16 cellular contexts compared by ENCODE assay signal in the genomic region with DNA sequence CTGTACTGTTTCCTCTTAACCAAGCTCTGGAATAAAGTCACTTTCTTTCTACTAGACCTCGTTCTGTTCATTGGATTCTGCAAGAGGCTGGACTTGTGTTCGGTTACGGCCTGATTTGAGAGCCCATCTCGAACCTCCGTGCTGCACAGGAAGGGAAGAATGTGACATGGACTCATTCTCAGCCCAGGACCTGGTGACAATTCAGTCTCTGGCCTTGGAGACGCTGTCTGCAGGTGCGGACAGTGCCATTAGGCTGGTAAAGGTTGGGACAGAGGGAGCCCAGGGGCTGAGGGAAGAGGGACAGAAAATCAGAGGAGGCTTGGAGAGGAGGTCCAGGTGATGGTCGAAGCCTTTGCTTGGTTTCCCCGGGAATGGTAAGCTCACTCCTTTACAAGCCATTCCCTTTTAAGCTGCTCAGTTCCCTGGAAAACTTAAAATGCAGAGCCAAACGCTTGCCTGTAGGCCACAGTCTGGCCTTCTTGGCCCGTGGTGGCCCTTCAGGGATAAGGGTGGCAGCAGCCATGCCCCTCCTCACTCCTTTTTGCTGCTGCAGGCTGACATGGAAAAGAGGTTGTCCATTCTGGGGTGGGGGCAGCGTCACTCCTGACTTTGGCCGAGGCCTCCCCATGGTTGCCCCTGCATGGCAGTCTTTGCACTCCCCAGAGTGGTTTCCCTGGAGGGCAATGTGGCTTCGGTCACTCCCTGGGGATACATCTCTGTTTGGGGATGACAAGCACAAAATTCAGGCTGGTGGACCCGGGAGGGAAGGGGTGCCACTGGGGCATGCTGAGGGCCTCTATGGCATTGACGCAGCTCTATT. TPM values are rescaled to one million over a fixed set of nuclear protein-coding genes. Genes with fewer than 3 reads are reported as not detected.
"Had no signal": no experiment of that assay in that cellular context is flagged by ENCODE, and none has a peak within 500 bp of the region (broad histone marks: within the 10 kb centered on the region; RNA-seq: fewer than 3 reads in every experiment).

No MANE protein-coding gene starts in this region.

- H3K4me3 Mint-ChIP-seq: activated CD4-positive, alpha-beta T cell treated with anti-CD3 and anti-CD28 coated beads, Interleukin-2, amount 10 ng/mL, durations not matched to agents 7 days and 5 days; activated T-cell treated with anti-CD3 and anti-CD28 coated beads, Interleukin-2, amount 50 U/mL, for 72 hours; naive thymus-derived CD4-positive, alpha-beta T cell had no signal

- DNase-seq: activated CD4-positive, alpha-beta T cell treated with anti-CD3 and anti-CD28 coated beads, Interleukin-2, amount 10 ng/mL, durations not matched to agents 7 days and 5 days; activated naive CD4-positive, alpha-beta T cell; activated T-cell treated with anti-CD3 and anti-CD28 coated beads, Interleukin-2, amount 50 U/mL, for 72 hours; dermis blood vessel endothelial cell; hippocampal formation; lower lobe of right lung; naive thymus-derived CD4-positive, alpha-beta T cell; occipital lobe; stimulated activated CD4-positive, alpha-beta T cell treated with anti-CD3 and anti-CD28 coated beads, Interleukin-15, amount 100 ng/mL, for 24 hours; stimulated activated CD4-positive, alpha-beta T cell treated with anti-CD3 and anti-CD28 coated beads, Interleukin-4, amount 100 ng/mL, for 24 hours; T-helper 9 cell; thyroid gland had no signal

- H3K4me1 ChIP-seq: lower lobe of right lung, SJSA1, thyroid gland had no signal

- H3K9me3 ChIP-seq: lower lobe of right lung, SJSA1, thyroid gland had no signal

- H3K4me3 ChIP-seq: lower lobe of right lung, SJSA1, thyroid gland had no signal

- H3K36me3 ChIP-seq: lower lobe of right lung, SJSA1, thyroid gland had no signal

- H3K27ac ChIP-seq: lower lobe of right lung, SJSA1, thyroid gland, VCaP had no signal

- H3K36me3 Mint-ChIP-seq: naive thymus-derived CD4-positive, alpha-beta T cell had no signal

- ATAC-seq: activated T-cell treated with anti-CD3 and anti-CD28 coated beads, Interleukin-2, amount 50 U/mL, for 72 hours; lower lobe of right lung; naive thymus-derived CD4-positive, alpha-beta T cell had no signal

- H3K27me3 ChIP-seq: SJSA1, thyroid gland had no signal

- H3K9me3 Mint-ChIP-seq: activated CD4-positive, alpha-beta T cell treated with anti-CD3 and anti-CD28 coated beads, Interleukin-2, amount 10 ng/mL, durations not matched to agents 7 days and 5 days; activated T-cell treated with anti-CD3 and anti-CD28 coated beads, Interleukin-2, amount 50 U/mL, for 72 hours had no signal

- H3K27ac Mint-ChIP-seq: activated CD4-positive, alpha-beta T cell treated with anti-CD3 and anti-CD28 coated beads, Interleukin-2, amount 10 ng/mL, durations not matched to agents 7 days and 5 days; activated T-cell treated with anti-CD3 and anti-CD28 coated beads, Interleukin-2, amount 50 U/mL, for 72 hours had no signal

RNA-seq across cellular contexts. Expression of a gene that starts 52.3 kb away (rescaled TPM):
- total RNA-seq: activated CD4-positive, alpha-beta T cell treated with anti-CD3 and anti-CD28 coated beads, Interleukin-2, amount 10 ng/mL, durations not matched to agents 7 days and 5 days; activated CD8-positive, alpha-beta memory T cell treated with anti-CD3 and anti-CD28 coated beads for 36 hours; activated T-cell treated with anti-CD3 and anti-CD28 coated beads, Interleukin-2, amount 50 U/mL, for 72 hours; dermis blood vessel endothelial cell; mononuclear cell; naive thymus-derived CD4-positive, alpha-beta T cell had no signal
